In genomic region chr11:15707971-15708370, GRCh38 we compare ENCODE assay signal across 1 cellular context.
A peak's percentile ranks its signal among the peaks of the same experiment; 100 is the strongest.
TF ChIP-seq lines count a peak whose summit lies in the region.

No MANE protein-coding gene starts in this region.

TF ChIP-seq in HEK293, 187 proteins besides CTCF, POLR2A, EP300 and RAD21 (continued from another document):
- no peak for TF ChIP-seq REST (tag by site-specific recombination; IDR thresholded peaks at IDR 0.05)
- no peak for TF ChIP-seq ZNF473 (tag by site-specific recombination; IDR thresholded peaks at IDR 0.05)
- TF ChIP-seq KLF16 (tag by site-specific recombination; IDR thresholded peaks at IDR 0.05): peak; percentile 53; the same call in 1 of the 2 replicates
- TF ChIP-seq, protein P1, sequence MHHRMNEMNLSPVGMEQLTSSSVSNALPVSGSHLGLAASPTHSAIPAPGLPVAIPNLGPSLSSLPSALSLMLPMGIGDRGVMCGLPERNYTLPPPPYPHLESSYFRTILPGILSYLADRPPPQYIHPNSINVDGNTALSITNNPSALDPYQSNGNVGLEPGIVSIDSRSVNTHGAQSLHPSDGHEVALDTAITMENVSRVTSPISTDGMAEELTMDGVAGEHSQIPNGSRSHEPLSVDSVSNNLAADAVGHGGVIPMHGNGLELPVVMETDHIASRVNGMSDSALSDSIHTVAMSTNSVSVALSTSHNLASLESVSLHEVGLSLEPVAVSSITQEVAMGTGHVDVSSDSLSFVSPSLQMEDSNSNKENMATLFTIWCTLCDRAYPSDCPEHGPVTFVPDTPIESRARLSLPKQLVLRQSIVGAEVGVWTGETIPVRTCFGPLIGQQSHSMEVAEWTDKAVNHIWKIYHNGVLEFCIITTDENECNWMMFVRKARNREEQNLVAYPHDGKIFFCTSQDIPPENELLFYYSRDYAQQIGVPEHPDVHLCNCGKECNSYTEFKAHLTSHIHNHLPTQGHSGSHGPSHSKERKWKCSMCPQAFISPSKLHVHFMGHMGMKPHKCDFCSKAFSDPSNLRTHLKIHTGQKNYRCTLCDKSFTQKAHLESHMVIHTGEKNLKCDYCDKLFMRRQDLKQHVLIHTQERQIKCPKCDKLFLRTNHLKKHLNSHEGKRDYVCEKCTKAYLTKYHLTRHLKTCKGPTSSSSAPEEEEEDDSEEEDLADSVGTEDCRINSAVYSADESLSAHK (tag by site-specific recombination; IDR thresholded peaks at IDR 0.05): 0 out of 2 replicates have a peak, but pooled peaks have one; percentile 22
- no peak for TF ChIP-seq ZNF768 (tag by site-specific recombination; IDR thresholded peaks at IDR 0.05)
- no peak for TF ChIP-seq KLF8 (tag by site-specific recombination; IDR thresholded peaks at IDR 0.05)
- TF ChIP-seq KLF7 (tag by site-specific recombination; IDR thresholded peaks at IDR 0.05; ENCODE audit: borderline replicate concordance): no peak
- TF ChIP-seq, protein P2, sequence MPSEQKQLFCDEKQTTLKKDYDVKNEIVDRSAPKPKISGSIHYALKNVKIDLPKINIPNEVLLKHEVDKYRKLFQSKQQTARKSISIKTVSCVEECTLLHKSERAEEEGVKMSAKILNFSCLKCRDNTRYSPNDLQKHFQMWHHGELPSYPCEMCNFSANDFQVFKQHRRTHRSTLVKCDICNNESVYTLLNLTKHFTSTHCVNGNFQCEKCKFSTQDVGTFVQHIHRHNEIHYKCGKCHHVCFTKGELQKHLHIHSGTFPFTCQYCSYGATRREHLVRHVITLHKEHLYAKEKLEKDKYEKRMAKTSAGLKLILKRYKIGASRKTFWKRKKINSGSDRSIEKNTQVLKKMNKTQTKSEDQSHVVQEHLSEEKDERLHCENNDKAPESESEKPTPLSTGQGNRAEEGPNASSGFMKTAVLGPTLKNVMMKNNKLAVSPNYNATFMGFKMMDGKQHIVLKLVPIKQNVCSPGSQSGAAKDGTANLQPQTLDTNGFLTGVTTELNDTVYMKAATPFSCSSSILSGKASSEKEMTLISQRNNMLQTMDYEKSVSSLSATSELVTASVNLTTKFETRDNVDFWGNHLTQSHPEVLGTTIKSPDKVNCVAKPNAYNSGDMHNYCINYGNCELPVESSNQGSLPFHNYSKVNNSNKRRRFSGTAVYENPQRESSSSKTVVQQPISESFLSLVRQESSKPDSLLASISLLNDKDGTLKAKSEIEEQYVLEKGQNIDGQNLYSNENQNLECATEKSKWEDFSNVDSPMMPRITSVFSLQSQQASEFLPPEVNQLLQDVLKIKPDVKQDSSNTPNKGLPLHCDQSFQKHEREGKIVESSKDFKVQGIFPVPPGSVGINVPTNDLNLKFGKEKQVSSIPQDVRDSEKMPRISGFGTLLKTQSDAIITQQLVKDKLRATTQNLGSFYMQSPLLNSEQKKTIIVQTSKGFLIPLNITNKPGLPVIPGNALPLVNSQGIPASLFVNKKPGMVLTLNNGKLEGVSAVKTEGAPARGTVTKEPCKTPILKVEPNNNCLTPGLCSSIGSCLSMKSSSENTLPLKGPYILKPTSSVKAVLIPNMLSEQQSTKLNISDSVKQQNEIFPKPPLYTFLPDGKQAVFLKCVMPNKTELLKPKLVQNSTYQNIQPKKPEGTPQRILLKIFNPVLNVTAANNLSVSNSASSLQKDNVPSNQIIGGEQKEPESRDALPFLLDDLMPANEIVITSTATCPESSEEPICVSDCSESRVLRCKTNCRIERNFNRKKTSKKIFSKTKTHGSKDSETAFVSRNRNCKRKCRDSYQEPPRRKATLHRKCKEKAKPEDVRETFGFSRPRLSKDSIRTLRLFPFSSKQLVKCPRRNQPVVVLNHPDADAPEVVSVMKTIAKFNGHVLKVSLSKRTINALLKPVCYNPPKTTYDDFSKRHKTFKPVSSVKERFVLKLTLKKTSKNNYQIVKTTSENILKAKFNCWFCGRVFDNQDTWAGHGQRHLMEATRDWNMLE (tag by site-specific recombination; conservative IDR thresholded peaks at IDR 0.05; ENCODE audit: low read depth): no peak
- no peak for TF ChIP-seq ZNF175 (tag by site-specific recombination; IDR thresholded peaks at IDR 0.05)
- TF ChIP-seq ZFP37 (tag by site-specific recombination; IDR thresholded peaks at IDR 0.05): no peak
- TF ChIP-seq ZNF157 (tag by site-specific recombination; IDR thresholded peaks at IDR 0.05): no peak
- no peak for TF ChIP-seq ZNF707 (tag by site-specific recombination; IDR thresholded peaks at IDR 0.05)
- TF ChIP-seq, protein P3, sequence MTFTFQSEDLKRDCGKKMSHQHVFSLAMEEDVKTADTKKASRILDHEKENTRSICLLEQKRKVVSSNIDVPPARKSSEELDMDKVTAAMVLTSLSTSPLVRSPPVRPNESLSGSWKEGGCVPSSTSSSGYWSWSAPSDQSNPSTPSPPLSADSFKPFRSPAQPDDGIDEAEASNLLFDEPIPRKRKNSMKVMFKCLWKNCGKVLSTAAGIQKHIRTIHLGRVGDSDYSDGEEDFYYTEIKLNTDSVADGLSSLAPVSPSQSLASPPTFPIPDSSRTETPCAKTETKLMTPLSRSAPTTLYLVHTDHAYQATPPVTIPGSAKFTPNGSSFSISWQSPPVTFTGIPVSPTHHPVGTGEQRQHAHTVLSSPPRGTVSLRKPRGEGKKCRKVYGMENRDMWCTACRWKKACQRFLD (tag by site-specific recombination; IDR thresholded peaks at IDR 0.05): no peak
- no peak for TF ChIP-seq ZNF202 (tag by site-specific recombination; IDR thresholded peaks at IDR 0.05; ENCODE audit: borderline replicate concordance)
- TF ChIP-seq ZNF670 (tag by site-specific recombination; IDR thresholded peaks at IDR 0.05; ENCODE audit: low read depth): no peak
- no peak for TF ChIP-seq ZNF221 (tag by site-specific recombination; IDR thresholded peaks at IDR 0.05; ENCODE audit: borderline replicate concordance)
- TF ChIP-seq MEIS1 (CRISPR knock-in tag; IDR thresholded peaks at IDR 0.05; ENCODE audit: borderline replicate concordance): no peak
- no peak for TF ChIP-seq TRIM28 (IDR thresholded peaks at IDR 0.05; ENCODE audit: borderline replicate concordance, low read length)
- TF ChIP-seq, protein P4, sequence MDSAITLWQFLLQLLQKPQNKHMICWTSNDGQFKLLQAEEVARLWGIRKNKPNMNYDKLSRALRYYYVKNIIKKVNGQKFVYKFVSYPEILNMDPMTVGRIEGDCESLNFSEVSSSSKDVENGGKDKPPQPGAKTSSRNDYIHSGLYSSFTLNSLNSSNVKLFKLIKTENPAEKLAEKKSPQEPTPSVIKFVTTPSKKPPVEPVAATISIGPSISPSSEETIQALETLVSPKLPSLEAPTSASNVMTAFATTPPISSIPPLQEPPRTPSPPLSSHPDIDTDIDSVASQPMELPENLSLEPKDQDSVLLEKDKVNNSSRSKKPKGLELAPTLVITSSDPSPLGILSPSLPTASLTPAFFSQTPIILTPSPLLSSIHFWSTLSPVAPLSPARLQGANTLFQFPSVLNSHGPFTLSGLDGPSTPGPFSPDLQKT (IDR thresholded peaks at IDR 0.05; ENCODE audit: borderline replicate concordance, low read depth, low read length): no peak
- TF ChIP-seq ZNF335 (tag by site-specific recombination; conservative IDR thresholded peaks at IDR 0.05): peak; percentile 73
- no peak for TF ChIP-seq ZNF585B (tag by site-specific recombination; IDR thresholded peaks at IDR 0.05)
- no peak for TF ChIP-seq HIC1 (tag by site-specific recombination; IDR thresholded peaks at IDR 0.05)
- 0 out of 2 replicates have a peak, but pooled peaks have one; percentile 43 for TF ChIP-seq ZNF488 (tag by site-specific recombination; IDR thresholded peaks at IDR 0.05)
- TF ChIP-seq SP7 (tag by site-specific recombination; IDR thresholded peaks at IDR 0.05): peak; percentile 57
- TF ChIP-seq ZNF10 (tag by site-specific recombination; IDR thresholded peaks at IDR 0.05): no peak
- TF ChIP-seq ZNF155 (tag by site-specific recombination; IDR thresholded peaks at IDR 0.05): no peak
- 0 out of 2 replicates have a peak, but pooled peaks have one; percentile 51 for TF ChIP-seq ZSCAN30 (tag by site-specific recombination; IDR thresholded peaks at IDR 0.05)
- 0 out of 2 replicates have a peak, but pooled peaks have one; percentile 15 for TF ChIP-seq ZNF24 (tag by site-specific recombination; IDR thresholded peaks at IDR 0.05)
- TF ChIP-seq REPIN1 (tag by site-specific recombination; IDR thresholded peaks at IDR 0.05; ENCODE audit: low read depth): no peak
- TF ChIP-seq ZNF354C (tag by site-specific recombination; IDR thresholded peaks at IDR 0.05; ENCODE audit: borderline replicate concordance, low read depth): no peak
- TF ChIP-seq EGR2 (tag by site-specific recombination; IDR thresholded peaks at IDR 0.05; ENCODE audit: low read depth): no peak
- TF ChIP-seq GLI2 (tag by site-specific recombination; IDR thresholded peaks at IDR 0.05; ENCODE audit: borderline replicate concordance, low read depth): no peak
- TF ChIP-seq ZNF843 (tag by site-specific recombination; IDR thresholded peaks at IDR 0.05): peak; percentile 58; the same call in 1 of the 2 replicates
- TF ChIP-seq ZNF138 (tag by site-specific recombination; IDR thresholded peaks at IDR 0.05; ENCODE audit: borderline replicate concordance): no peak
- TF ChIP-seq ZBTB48 (tag by site-specific recombination; IDR thresholded peaks at IDR 0.05): 0 out of 2 replicates have a peak, but pooled peaks have one; percentile 16
- no peak for TF ChIP-seq KLF9 (tag by site-specific recombination; IDR thresholded peaks at IDR 0.05; ENCODE audit: low read depth)
- TF ChIP-seq, protein P5, sequence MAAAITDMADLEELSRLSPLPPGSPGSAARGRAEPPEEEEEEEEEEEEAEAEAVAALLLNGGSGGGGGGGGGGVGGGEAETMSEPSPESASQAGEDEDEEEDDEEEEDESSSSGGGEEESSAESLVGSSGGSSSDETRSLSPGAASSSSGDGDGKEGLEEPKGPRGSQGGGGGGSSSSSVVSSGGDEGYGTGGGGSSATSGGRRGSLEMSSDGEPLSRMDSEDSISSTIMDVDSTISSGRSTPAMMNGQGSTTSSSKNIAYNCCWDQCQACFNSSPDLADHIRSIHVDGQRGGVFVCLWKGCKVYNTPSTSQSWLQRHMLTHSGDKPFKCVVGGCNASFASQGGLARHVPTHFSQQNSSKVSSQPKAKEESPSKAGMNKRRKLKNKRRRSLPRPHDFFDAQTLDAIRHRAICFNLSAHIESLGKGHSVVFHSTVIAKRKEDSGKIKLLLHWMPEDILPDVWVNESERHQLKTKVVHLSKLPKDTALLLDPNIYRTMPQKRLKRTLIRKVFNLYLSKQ (tag by site-specific recombination; IDR thresholded peaks at IDR 0.05; ENCODE audit: borderline replicate concordance): no peak
- TF ChIP-seq ZNF398 (tag by site-specific recombination; IDR thresholded peaks at IDR 0.05): peak; percentile 82
- no peak for TF ChIP-seq SALL2 (tag by site-specific recombination; IDR thresholded peaks at IDR 0.05; ENCODE audit: borderline replicate concordance)
- no peak for TF ChIP-seq ZNF544 (tag by site-specific recombination; IDR thresholded peaks at IDR 0.05)
- peak; percentile 12; the same call in 1 of the 2 replicates for TF ChIP-seq ZNF664 (tag by site-specific recombination; IDR thresholded peaks at IDR 0.05)
TF ChIP-seq in HEK293: peak in this region for 18.
